17 cellular contexts compared by ENCODE assay signal in genomic region chr5:99900302-99900811, GRCh38.
DNase-seq lines count a peak whose midpoint lies in the region; ATAC-seq, FAIRE-seq and TF ChIP-seq lines count a peak whose summit lies in the region.
"Had no signal": no experiment of that assay in that cellular context is flagged by ENCODE, and none has a peak within 500 bp of the region (broad histone marks: within the 10 kb centered on the region; RNA-seq: fewer than 3 reads in every experiment).

No MANE protein-coding gene starts in this region.

- H3K9me3 ChIP-seq in MG63 (no peaks in the 10 kb centered on the region), astrocyte (ENCODE audit: insufficient read depth, low read depth, low read length) (no peaks in the 10 kb centered on the region), mesenchymal stem cell (ENCODE audit: control insufficient read depth, low read length) (no peaks in the 10 kb centered on the region)
- H3K9me3 ChIP-seq: gastrocnemius medialis, prostate gland, thyroid gland had no signal

- H3K27me3 Mint-ChIP-seq in astrocyte (ENCODE audit: low read depth, unreplicated experiment) (no peaks in the 10 kb centered on the region), type B pancreatic cell (no peaks in the 10 kb centered on the region)
- H3K27me3 Mint-ChIP-seq: CD8-positive, alpha-beta memory T cell had no signal

- H3K79me2 ChIP-seq in astrocyte (ENCODE audit: insufficient read depth, low read length) = no peaks in the 10 kb centered on the region

- no peak overlapping the region for H2BK12ac ChIP-seq in mesenchymal stem cell (ENCODE audit: low read length in 2 of 2)

- ATAC-seq in HG03469 (IDR thresholded peaks at IDR 0.05; ENCODE audit: unreplicated experiment) = no peak
- ATAC-seq: gastrocnemius medialis, WTC11 had no signal

- peak; percentile 45 for DNase-seq in DMS53 treated with DMSO at 0.1 percent for 48 hours (lab: John Stamatoyannopoulos, UW; ENCODE audit: unreplicated experiment)
- DNase-seq in MG63 = peak; percentile 56
- peak; percentile 76 for DNase-seq in astrocyte (ENCODE audit: low read depth)
- peak; percentile 41 for DNase-seq in mesenchymal stem cell
- DNase-seq in type B pancreatic cell (ENCODE audit: extremely low spot score, unreplicated experiment) = no peak
- no peak for DNase-seq in globus pallidus (ENCODE audit: low spot score)
- no peak for DNase-seq in 8988T
- DNase-seq: activated T-cell treated with anti-CD3 and anti-CD28 coated beads, Interleukin-2, amount 50 U/mL, for 1 hour; CD8-positive, alpha-beta memory T cell; gastrocnemius medialis; NCI-H1092; thyroid gland had no signal

- no peaks in the 10 kb centered on the region for H4K20me1 ChIP-seq in astrocyte (ENCODE audit: insufficient read depth, low read length)

- TF ChIP-seq CTCF in astrocyte (IDR thresholded peaks at IDR 0.05; ENCODE audit: insufficient read depth, low read depth, low read length) = no peak
- TF ChIP-seq CTCF in type B pancreatic cell (conservative IDR thresholded peaks at IDR 0.05) = no peak

- no peak for FAIRE-seq in astrocyte (lab: Jason Lieb, UNC)

- H3K23ac ChIP-seq in mesenchymal stem cell (ENCODE audit: low read length in 2 of 2) = no peak overlapping the region

- no CpG with 5 or more reads among the region's 1 CpG for WGBS in mesenchymal stem cell

- H3K4me3 Mint-ChIP-seq in astrocyte (ENCODE audit: unreplicated experiment) (no peak overlapping the region), type B pancreatic cell (no peak overlapping the region)
- H3K4me3 Mint-ChIP-seq: CD8-positive, alpha-beta memory T cell; WTC11 had no signal

- H3K36me3 Mint-ChIP-seq in astrocyte (ENCODE audit: low read depth, unreplicated experiment) = no peaks in the 10 kb centered on the region
- no peaks in the 10 kb centered on the region for H3K36me3 Mint-ChIP-seq in type B pancreatic cell
- H3K36me3 Mint-ChIP-seq: CD8-positive, alpha-beta memory T cell; WTC11 had no signal

- H3K4me1 ChIP-seq in astrocyte (ENCODE audit: insufficient read depth, low read length) (peaks cover 10% of the 10 kb centered on the region), mesenchymal stem cell (ENCODE audit: control insufficient read depth, insufficient read depth, low read depth, low read length) (no peaks in the 10 kb centered on the region)
- H3K4me1 ChIP-seq: gastrocnemius medialis, prostate gland, thyroid gland had no signal

- H3K36me3 ChIP-seq in MG63 (no peaks in the 10 kb centered on the region), astrocyte (ENCODE audit: insufficient read depth, low read length) (no peaks in the 10 kb centered on the region), mesenchymal stem cell (ENCODE audit: control insufficient read depth in 1 of 2, insufficient read depth in 2 of 2, low read depth in 1 of 2, low read length in 2 of 2) (no peaks in the 10 kb centered on the region)
- H3K36me3 ChIP-seq: cardiac muscle cell, gastrocnemius medialis, prostate gland, thyroid gland had no signal

- no peak overlapping the region for H3K27ac Mint-ChIP-seq in astrocyte (ENCODE audit: unreplicated experiment)
- no peak overlapping the region for H3K27ac Mint-ChIP-seq in type B pancreatic cell
- H3K27ac Mint-ChIP-seq: CD8-positive, alpha-beta memory T cell; WTC11 had no signal

- no peak overlapping the region for H2BK5ac ChIP-seq in mesenchymal stem cell (ENCODE audit: low read depth, low read length, poor library complexity, severe bottlenecking)

- no peak overlapping the region for H3K4ac ChIP-seq in mesenchymal stem cell (ENCODE audit: low read depth in 1 of 2, low read length in 2 of 2)

- H3K4me1 Mint-ChIP-seq in astrocyte (ENCODE audit: low read depth, unreplicated experiment) (peaks cover 5% of the 10 kb centered on the region), type B pancreatic cell (ENCODE audit: unreplicated experiment) (no peaks in the 10 kb centered on the region)
- H3K4me1 Mint-ChIP-seq: CD8-positive, alpha-beta memory T cell; WTC11 had no signal

- no peak overlapping the region for H4K91ac ChIP-seq in mesenchymal stem cell (ENCODE audit: low read length)

- H2BK15ac ChIP-seq in mesenchymal stem cell (ENCODE audit: low read depth, poor library complexity, severe bottlenecking) = no peak overlapping the region

- H2AFZ ChIP-seq in astrocyte (ENCODE audit: low read depth, low read length) (no peak overlapping the region), mesenchymal stem cell (ENCODE audit: low read depth, low read length) (no peak overlapping the region)

- H3K9ac ChIP-seq in astrocyte (ENCODE audit: low read length) (no peak overlapping the region), mesenchymal stem cell (ENCODE audit: low read length) (no peak overlapping the region)

- H4K8ac ChIP-seq in mesenchymal stem cell (ENCODE audit: low read length) = no peak overlapping the region

- H2BK120ac ChIP-seq in mesenchymal stem cell (ENCODE audit: low read depth, low read length) = no peak overlapping the region

- no peak overlapping the region for H2AK5ac ChIP-seq in mesenchymal stem cell (ENCODE audit: low read length, severe bottlenecking)

- peak overlapping the region; percentile 63 for H3K4me2 ChIP-seq in astrocyte (ENCODE audit: low read length)
- H3K4me2 ChIP-seq in mesenchymal stem cell (ENCODE audit: low read length, poor library complexity, severe bottlenecking) = no peak overlapping the region

- peak overlapping the region; percentile 58 for H3K27ac ChIP-seq in astrocyte (ENCODE audit: low read depth, low read length)
- H3K27ac ChIP-seq in mesenchymal stem cell (ENCODE audit: low read length, poor library complexity, severe bottlenecking) = no peak overlapping the region
- H3K27ac ChIP-seq: cardiac muscle cell, gastrocnemius medialis, prostate gland, thyroid gland had no signal

- no peak overlapping the region for H3K14ac ChIP-seq in mesenchymal stem cell (ENCODE audit: low read length in 2 of 2)

- no peak overlapping the region for H3K18ac ChIP-seq in mesenchymal stem cell (ENCODE audit: low read depth in 1 of 2, low read length in 2 of 2)

- no peak overlapping the region for H3K4me3 ChIP-seq in MG63
- H3K4me3 ChIP-seq in astrocyte (ENCODE audit: insufficient read depth, low read depth, low read length) = no peak overlapping the region
- H3K4me3 ChIP-seq in mesenchymal stem cell (ENCODE audit: insufficient read depth in 1 of 2, low read depth in 1 of 2, low read length in 2 of 2) = no peak overlapping the region
- H3K4me3 ChIP-seq: cardiac muscle cell, gastrocnemius medialis, lung, prostate gland, thyroid gland had no signal

- no peaks in the 10 kb centered on the region for H3K79me1 ChIP-seq in mesenchymal stem cell (replicated peaks; ENCODE audit: low read length, poor library complexity, severe bottlenecking)

- H3K27me3 ChIP-seq in MG63 = no peaks in the 10 kb centered on the region
- H3K27me3 ChIP-seq in astrocyte (ENCODE audit: insufficient read depth, low read length) = no peaks in the 10 kb centered on the region
- no peaks in the 10 kb centered on the region for H3K27me3 ChIP-seq in mesenchymal stem cell (ENCODE audit: control insufficient read depth in 1 of 2, insufficient read depth in 1 of 2, low read length in 2 of 2)
- H3K27me3 ChIP-seq: cardiac muscle cell, gastrocnemius medialis, thyroid gland had no signal

- H3K9me3 Mint-ChIP-seq in astrocyte (ENCODE audit: unreplicated experiment) = no peaks in the 10 kb centered on the region
- peaks cover 5% of the 10 kb centered on the region for H3K9me3 Mint-ChIP-seq in type B pancreatic cell
- H3K9me3 Mint-ChIP-seq: WTC11 had no signal

Comparison
In these comparisons a context has a peak if more than half of its experiments do, and no peak if none do; other contexts are left out.
1. DNase-seq: peak in DMS53 treated with DMSO at 0.1 percent for 48 hours (single experiment), MG63 (single experiment), astrocyte (single experiment) and mesenchymal stem cell (single experiment); none in type B pancreatic cell (single experiment), globus pallidus (single experiment) and 8988T (single experiment).